In genomic region chrX:46626566-46626965, GRCh38 we compare ENCODE assay signal across 1 cellular context.
TF ChIP-seq lines count a peak whose summit lies in the region.

No MANE protein-coding gene starts in this region.

TF ChIP-seq in GM23338, 12 proteins besides CTCF, POLR2A, EP300 and RAD21 (continued from another document):
- TF ChIP-seq, protein P1, sequence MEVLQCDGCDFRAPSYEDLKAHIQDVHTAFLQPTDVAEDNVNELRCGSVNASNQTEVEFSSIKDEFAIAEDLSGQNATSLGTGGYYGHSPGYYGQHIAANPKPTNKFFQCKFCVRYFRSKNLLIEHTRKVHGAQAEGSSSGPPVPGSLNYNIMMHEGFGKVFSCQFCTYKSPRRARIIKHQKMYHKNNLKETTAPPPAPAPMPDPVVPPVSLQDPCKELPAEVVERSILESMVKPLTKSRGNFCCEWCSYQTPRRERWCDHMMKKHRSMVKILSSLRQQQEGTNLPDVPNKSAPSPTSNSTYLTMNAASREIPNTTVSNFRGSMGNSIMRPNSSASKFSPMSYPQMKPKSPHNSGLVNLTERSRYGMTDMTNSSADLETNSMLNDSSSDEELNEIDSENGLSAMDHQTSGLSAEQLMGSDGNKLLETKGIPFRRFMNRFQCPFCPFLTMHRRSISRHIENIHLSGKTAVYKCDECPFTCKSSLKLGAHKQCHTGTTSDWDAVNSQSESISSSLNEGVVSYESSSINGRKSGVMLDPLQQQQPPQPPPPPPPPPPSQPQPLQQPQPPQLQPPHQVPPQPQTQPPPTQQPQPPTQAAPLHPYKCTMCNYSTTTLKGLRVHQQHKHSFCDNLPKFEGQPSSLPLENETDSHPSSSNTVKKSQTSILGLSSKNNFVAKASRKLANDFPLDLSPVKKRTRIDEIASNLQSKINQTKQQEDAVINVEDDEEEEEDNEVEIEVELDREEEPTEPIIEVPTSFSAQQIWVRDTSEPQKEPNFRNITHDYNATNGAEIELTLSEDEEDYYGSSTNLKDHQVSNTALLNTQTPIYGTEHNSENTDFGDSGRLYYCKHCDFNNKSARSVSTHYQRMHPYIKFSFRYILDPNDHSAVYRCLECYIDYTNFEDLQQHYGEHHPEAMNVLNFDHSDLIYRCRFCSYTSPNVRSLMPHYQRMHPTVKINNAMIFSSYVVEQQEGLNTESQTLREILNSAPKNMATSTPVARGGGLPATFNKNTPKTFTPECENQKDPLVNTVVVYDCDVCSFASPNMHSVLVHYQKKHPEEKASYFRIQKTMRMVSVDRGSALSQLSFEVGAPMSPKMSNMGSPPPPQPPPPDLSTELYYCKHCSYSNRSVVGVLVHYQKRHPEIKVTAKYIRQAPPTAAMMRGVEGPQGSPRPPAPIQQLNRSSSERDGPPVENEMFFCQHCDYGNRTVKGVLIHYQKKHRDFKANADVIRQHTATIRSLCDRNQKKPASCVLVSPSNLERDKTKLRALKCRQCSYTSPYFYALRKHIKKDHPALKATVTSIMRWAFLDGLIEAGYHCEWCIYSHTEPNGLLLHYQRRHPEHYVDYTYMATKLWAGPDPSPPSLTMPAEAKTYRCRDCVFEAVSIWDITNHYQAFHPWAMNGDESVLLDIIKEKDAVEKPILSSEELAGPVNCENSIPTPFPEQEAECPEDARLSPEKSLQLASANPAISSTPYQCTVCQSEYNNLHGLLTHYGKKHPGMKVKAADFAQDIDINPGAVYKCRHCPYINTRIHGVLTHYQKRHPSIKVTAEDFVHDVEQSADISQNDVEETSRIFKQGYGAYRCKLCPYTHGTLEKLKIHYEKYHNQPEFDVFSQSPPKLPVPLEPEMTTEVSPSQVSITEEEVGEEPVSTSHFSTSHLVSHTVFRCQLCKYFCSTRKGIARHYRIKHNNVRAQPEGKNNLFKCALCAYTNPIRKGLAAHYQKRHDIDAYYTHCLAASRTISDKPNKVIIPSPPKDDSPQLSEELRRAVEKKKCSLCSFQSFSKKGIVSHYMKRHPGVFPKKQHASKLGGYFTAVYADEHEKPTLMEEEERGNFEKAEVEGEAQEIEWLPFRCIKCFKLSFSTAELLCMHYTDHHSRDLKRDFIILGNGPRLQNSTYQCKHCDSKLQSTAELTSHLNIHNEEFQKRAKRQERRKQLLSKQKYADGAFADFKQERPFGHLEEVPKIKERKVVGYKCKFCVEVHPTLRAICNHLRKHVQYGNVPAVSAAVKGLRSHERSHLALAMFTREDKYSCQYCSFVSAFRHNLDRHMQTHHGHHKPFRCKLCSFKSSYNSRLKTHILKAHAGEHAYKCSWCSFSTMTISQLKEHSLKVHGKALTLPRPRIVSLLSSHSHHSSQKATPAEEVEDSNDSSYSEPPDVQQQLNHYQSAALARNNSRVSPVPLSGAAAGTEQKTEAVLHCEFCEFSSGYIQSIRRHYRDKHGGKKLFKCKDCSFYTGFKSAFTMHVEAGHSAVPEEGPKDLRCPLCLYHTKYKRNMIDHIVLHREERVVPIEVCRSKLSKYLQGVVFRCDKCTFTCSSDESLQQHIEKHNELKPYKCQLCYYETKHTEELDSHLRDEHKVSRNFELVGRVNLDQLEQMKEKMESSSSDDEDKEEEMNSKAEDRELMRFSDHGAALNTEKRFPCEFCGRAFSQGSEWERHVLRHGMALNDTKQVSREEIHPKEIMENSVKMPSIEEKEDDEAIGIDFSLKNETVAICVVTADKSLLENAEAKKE (CRISPR knock-in tag; IDR thresholded peaks at IDR 0.05), result no peak
